In genomic region chr4:17317526-17317925, GRCh38 we compare ENCODE assay signal across 30 cellular contexts.
"Had no signal": no experiment of that assay in that cellular context is flagged by ENCODE, and none has a peak within 500 bp of the region (broad histone marks: within the 10 kb centered on the region; RNA-seq: fewer than 3 reads in every experiment).

No MANE protein-coding gene starts in this region.

- H3K4me3 ChIP-seq: left lung, lower lobe of right lung, neural progenitor cell, psoas muscle, skin epidermis, stomach, thoracic aorta, tibial artery, upper lobe of right lung, uterus had no signal

- H3K4me1 ChIP-seq: left lung, lower lobe of right lung, neural progenitor cell, parathyroid adenoma, psoas muscle, stomach, tibial artery, uterus had no signal

- H3K27me3 ChIP-seq: left lung, neural progenitor cell, neutrophil, tibial artery, upper lobe of right lung, uterus had no signal

- DNase-seq: immature natural killer cell; kidney; left colon; left lung; lower lobe of right lung; mammary epithelial cell; mesenchymal stem cell; naive B cell; natural killer cell; nephron progenitor cell; occipital lobe; psoas muscle; right cardiac atrium; stimulated activated CD4-positive, alpha-beta T cell treated with anti-CD3 and anti-CD28 coated beads, Interleukin-12 subunit alpha, Interleukin-12 subunit beta, amount 100 ng/mL, for 4 hours; stimulated activated CD4-positive, alpha-beta T cell treated with anti-CD3 and anti-CD28 coated beads, Interleukin-15, amount 100 ng/mL, for 24 hours; stimulated activated CD4-positive, alpha-beta T cell treated with anti-CD3 and anti-CD28 coated beads, Interleukin-2, amount 100 ng/mL, for 24 hours; stimulated activated CD4-positive, alpha-beta T cell treated with anti-CD3 and anti-CD28 coated beads, Interleukin-4, amount 100 ng/mL, for 1 hour; stimulated activated naive B cell treated with anti-CD40 and anti-IgM and Interleukin-4, amounts not matched to agents 10 μg/mL and 1 μg/mL and 100 μg/mL, for 72 hours; stimulated activated naive CD8-positive, alpha-beta T cell treated with anti-CD3 and anti-CD28 coated beads, Interleukin-15, Interleukin-2, amounts not matched to agents 100 U/mL and 50 U/mL, for 24 hours; stomach; tibial artery; trophoblast cell; upper lobe of right lung; uterus had no signal

- H3K79me2 ChIP-seq: parathyroid adenoma had no signal

- ATAC-seq: left colon; left lung; lower lobe of right lung; natural killer cell; psoas muscle; right cardiac atrium; sciatic nerve; stimulated activated naive B cell treated with anti-CD40 and anti-IgM and Interleukin-4, amounts not matched to agents 10 μg/mL and 1 μg/mL and 100 μg/mL, for 72 hours; stimulated activated naive CD8-positive, alpha-beta T cell treated with anti-CD3 and anti-CD28 coated beads, Interleukin-15, Interleukin-2, amounts not matched to agents 100 U/mL and 50 U/mL, for 24 hours; upper lobe of right lung had no signal

- H3K27ac ChIP-seq: left lung, lower lobe of right lung, neural progenitor cell, neutrophil, parathyroid adenoma, psoas muscle, skin epidermis, stomach, thoracic aorta, tibial artery, upper lobe of right lung, uterus had no signal

- H3K36me3 ChIP-seq: left lung, lower lobe of right lung, neural progenitor cell, neutrophil, stomach, thoracic aorta, tibial artery, upper lobe of right lung, uterus had no signal

- H3K9ac ChIP-seq: neural progenitor cell, parathyroid adenoma had no signal

- H3K4me2 ChIP-seq: neural progenitor cell had no signal
